9 cellular contexts compared by ENCODE assay signal in the genomic region with DNA sequence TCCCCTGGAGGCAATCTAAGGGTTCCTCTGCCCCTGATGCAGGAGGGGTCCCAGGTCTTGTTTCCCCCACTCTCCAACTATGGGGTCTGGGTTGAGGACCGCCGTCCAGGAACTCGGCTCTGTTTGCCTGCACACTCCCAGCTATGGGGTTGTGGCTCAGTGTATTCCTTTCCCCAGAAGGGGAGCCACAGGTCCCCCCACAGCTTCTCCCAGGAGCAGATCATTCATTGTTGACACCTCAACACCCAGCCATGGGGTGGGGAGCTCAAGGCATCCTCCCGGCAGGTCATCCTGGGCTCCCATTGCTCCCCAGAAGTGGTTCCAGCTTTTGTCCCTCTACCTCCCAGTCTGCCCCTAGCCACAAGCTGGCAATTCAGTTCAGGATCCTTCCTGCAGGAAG. TPM values are rescaled to one million over a fixed set of nuclear protein-coding genes. Genes with fewer than 3 reads are reported as not detected.
DNase-seq lines count a peak whose midpoint lies in the region; ATAC-seq, FAIRE-seq and TF ChIP-seq lines count a peak whose summit lies in the region.
"Had no signal": no experiment of that assay in that cellular context is flagged by ENCODE, and none has a peak within 500 bp of the region (broad histone marks: within the 10 kb centered on the region; RNA-seq: fewer than 3 reads in every experiment).

No MANE protein-coding gene starts in this region.

- H3K9ac ChIP-seq in K562 (ENCODE audit: insufficient read depth in 1 of 2, low read depth in 2 of 2, low read length in 2 of 2) (peak overlapping the region; percentile 60 to 90; a peak in 2 of 4 replicates), liver (ENCODE audit: low read depth in 1 of 2, low read length in 2 of 2) (peak overlapping the region; percentile 78 to 83)

- peaks cover 2% of the 10 kb centered on the region for H3K36me3 Mint-ChIP-seq in activated CD4-positive, alpha-beta T cell treated with anti-CD3 and anti-CD28 coated beads, Interleukin-2, amount 10 ng/mL, durations not matched to agents 24 days and 14 days (ENCODE audit: low read depth)

- H3K4me1 ChIP-seq in K562 (replicated peaks in 1 of 2; ENCODE audit: control insufficient read depth in 2 of 2, insufficient read depth in 2 of 2, low read length in 2 of 2), result peaks cover 9 to 24% of the 10 kb centered on the region in 2 experiments
- H3K4me1 ChIP-seq in liver (ENCODE audit: control insufficient read depth in 4 of 4, insufficient read depth in 4 of 4, low read length in 3 of 4), result peaks cover 6 to 39% (median 31%) of the 10 kb centered on the region in 4 donors
- peaks cover 8% of the 10 kb centered on the region for H3K4me1 ChIP-seq in testis

- H3K9me3 Mint-ChIP-seq in activated CD4-positive, alpha-beta T cell treated with anti-CD3 and anti-CD28 coated beads, Interleukin-2, amount 10 ng/mL, durations not matched to agents 24 days and 14 days, result no peaks in the 10 kb centered on the region

- peak overlapping the region; percentile 67 for H3K4me3 Mint-ChIP-seq in activated CD4-positive, alpha-beta T cell treated with anti-CD3 and anti-CD28 coated beads, Interleukin-2, amount 10 ng/mL, durations not matched to agents 24 days and 14 days

- peak overlapping the region; percentile 37; the same call in 1 of the 2 replicates for H3K4me2 ChIP-seq in K562 (ENCODE audit: insufficient read depth, low read length)

- H3K27ac Mint-ChIP-seq in activated CD4-positive, alpha-beta T cell treated with anti-CD3 and anti-CD28 coated beads, Interleukin-2, amount 10 ng/mL, durations not matched to agents 24 days and 14 days, result peak overlapping the region; percentile 34

- no peak overlapping the region for H2AFZ ChIP-seq in K562 (ENCODE audit: low read depth, low read length)

- peaks cover 34% of the 10 kb centered on the region for H3K27me3 Mint-ChIP-seq in activated CD4-positive, alpha-beta T cell treated with anti-CD3 and anti-CD28 coated beads, Interleukin-2, amount 10 ng/mL, durations not matched to agents 24 days and 14 days

- H3K36me3 ChIP-seq in K562 (ENCODE audit: control insufficient read depth, insufficient read depth, low read length) (no peaks in the 10 kb centered on the region), liver (ENCODE audit: control insufficient read depth in 4 of 4, insufficient read depth in 3 of 4, low read depth in 1 of 4, low read length in 3 of 4) (peaks cover 0 to 3% (median 0%) of the 10 kb centered on the region in 4 donors), testis (ENCODE audit: low read depth, missing control alignments) (no peaks in the 10 kb centered on the region)

- CTCF ChIA-PET in K562 (lab: Yijun Ruan, JAX; ENCODE audit: low intra/inter-chr PET ratio), result no interaction called here

- peaks cover 9% of the 10 kb centered on the region for H3K4me1 Mint-ChIP-seq in activated CD4-positive, alpha-beta T cell treated with anti-CD3 and anti-CD28 coated beads, Interleukin-2, amount 10 ng/mL, durations not matched to agents 24 days and 14 days

- no peaks in the 10 kb centered on the region for H4K20me1 ChIP-seq in K562 (replicated peaks; ENCODE audit: control insufficient read depth, insufficient read depth, low read length)

- DNase-seq in activated CD4-positive, alpha-beta T cell treated with anti-CD3 and anti-CD28 coated beads, Interleukin-2, amount 10 ng/mL, durations not matched to agents 24 days and 14 days, result no peak
- DNase-seq in activated CD4-positive, alpha-beta T cell treated with anti-CD3 and anti-CD28 coated beads for 1 hour, result no peak
- DNase-seq in K562 (ENCODE audit: extremely low read depth in 1 of 4, low spot score in 3 of 4) (no peak), testis (no peak), AML-193 (lab: John Stamatoyannopoulos, UW) (no peak), RCC 7860 (ENCODE audit: low spot score) (no peak)
- no peak for DNase-seq in stimulated activated naive CD4-positive, alpha-beta T cell (lab: John Stamatoyannopoulos, UW)
- DNase-seq: midbrain had no signal

- TF ChIP-seq RAD21 in K562 (CRISPR knock-in tag; conservative IDR thresholded peaks at IDR 0.05 in 1 of 2, IDR thresholded peaks at IDR 0.05 in 1 of 2) (no peak), liver (IDR thresholded peaks at IDR 0.05) (no peak)

- FAIRE-seq in K562 (lab: Jason Lieb, UNC), result no peak
- FAIRE-seq in RCC 7860 (lab: Jason Lieb, UNC), result no peak

- intact Hi-C loops in activated CD4-positive, alpha-beta T cell treated with anti-CD3 and anti-CD28 coated beads, Interleukin-2, amount 10 ng/mL, durations not matched to agents 24 days and 14 days (cut with micrococcal nuclease), result no loop called here
- intact Hi-C loops in K562 (cut with micrococcal nuclease) (no loop called here), testis (cut with DNase I; ENCODE audit: low total_unique reads) (no loop called here)

- TF ChIP-seq POLR2A in K562 (conservative IDR thresholded peaks at IDR 0.05), result no peak
- TF ChIP-seq POLR2A in testis (IDR thresholded peaks at IDR 0.05), result no peak

- POLR2A ChIA-PET in K562 (lab: Yijun Ruan, JAX), result interaction anchor here (0.7 to 1.4 kb wide), 7 partner anchors 9 to 1980 kb away, joined by 3 to 5 read pairs (median 3); partner anchors contain the start of gene PNPLA6

- H3K4me3 ChIP-seq in K562 (peak overlapping the region; percentile 40; the same call in 1 of the 2 replicates), liver (ENCODE audit: low read depth in 1 of 3, low read length in 3 of 3) (peak overlapping the region in 1 of 3 donors; percentile 62), testis (peak overlapping the region in 1 of 2 donors; percentile 60)

- TF ChIP-seq CTCF in K562 (IDR thresholded peaks at IDR 0.05 in 2 of 3, conservative IDR thresholded peaks at IDR 0.05 in 1 of 3; ENCODE audit: insufficient read depth in 2 of 3, low read depth in 1 of 3, low read length in 3 of 3) (no peak), liver (IDR thresholded peaks at IDR 0.05; ENCODE audit: low read depth, low read length, missing input control) (no peak), testis (IDR thresholded peaks at IDR 0.05) (no peak)

- 73% methylated on average over 4 of the region's 4 CpGs for WGBS in K562 (ENCODE audit: insufficient coverage, low coverage, missing lambda C conversion rate)
- 86% methylated on average over 4 of the region's 4 CpGs for WGBS in liver
- 21 to 40% methylated on average over 4 of the region's 4 CpGs for WGBS in testis, 2 donors

- no peaks in the 10 kb centered on the region for H3K9me3 ChIP-seq in K562 (replicated peaks; ENCODE audit: control insufficient read depth, insufficient read depth, low read depth, low read length)
- no peaks in the 10 kb centered on the region for H3K9me3 ChIP-seq in liver (ENCODE audit: control insufficient read depth in 4 of 4, low read length in 3 of 4)
- H3K9me3 ChIP-seq in testis, result no peaks in the 10 kb centered on the region

- H3K79me2 ChIP-seq in K562 (ENCODE audit: control insufficient read depth, insufficient read depth, low read length), result no peaks in the 10 kb centered on the region

- ATAC-seq in K562, result no peak

- H3K27ac ChIP-seq in K562 (ENCODE audit: extremely low read depth, low read depth, low read length), result no peak overlapping the region
- no peak overlapping the region for H3K27ac ChIP-seq in liver (ENCODE audit: low read depth in 1 of 2, low read length in 2 of 2)
- peak overlapping the region; percentile 42 to 69 for H3K27ac ChIP-seq in testis

- BruUV-seq in K562 (replicated peaks; lab: Mats Ljungman, UMichigan), result no TSS peak

- no peaks in the 10 kb centered on the region for H3K27me3 ChIP-seq in K562 (ENCODE audit: control insufficient read depth in 2 of 2, insufficient read depth in 2 of 2, low read length in 2 of 2)
- no peaks in the 10 kb centered on the region for H3K27me3 ChIP-seq in liver (ENCODE audit: control insufficient read depth in 4 of 4, insufficient read depth in 4 of 4, low read length in 3 of 4)
- no peaks in the 10 kb centered on the region for H3K27me3 ChIP-seq in testis

- in situ Hi-C loops in K562 (cut with MboI), result no loop called here

- no peaks in the 10 kb centered on the region for H3K9me1 ChIP-seq in K562 (ENCODE audit: control insufficient read depth, insufficient read depth, low read length)

- no peak for TF ChIP-seq EP300 in K562 (IDR thresholded peaks at IDR 0.05; ENCODE audit: low read length)

RNA-seq across cellular contexts. Expression of gene ZNF358, which starts 1.0 kb away (rescaled TPM):
- 5.1 and 5.7 TPM in 2 replicates for total RNA-seq in activated CD4-positive, alpha-beta T cell treated with anti-CD3 and anti-CD28 coated beads, Interleukin-2, amount 10 ng/mL, durations not matched to agents 24 days and 14 days
- 0.39 and 3.7 TPM in 2 replicates for total RNA-seq in K562 (2011; cell fraction: chromatin; rRNA removed; ENCODE audit: low replicate concordance)
- 1.8 and 2.5 TPM in 2 replicates for total RNA-seq in K562 (2011; cell fraction: nucleolus; rRNA removed)
- total RNA-seq in K562 (2011; cell fraction: nucleoplasm; rRNA removed), result 2.4 and 2.6 TPM in 2 replicates
- total RNA-seq in K562 (2014; rRNA removed) (5.9 and 8.0 TPM in 2 replicates), K562 (2014; rRNA removed; fragmentation: Illumina TruSeq; extraction: Trizol) (1.4 and 2.4 TPM in 2 replicates), K562 (2015; rRNA removed; fragmentation: Illumina TruSeq; extraction: Trizol) (4.1 and 4.6 TPM in 2 replicates), K562 (2021) (9.1 and 9.3 TPM in 2 replicates), liver (1 to 10 TPM; 5.7 to 9.5 TPM), testis (10 to 100 TPM; 28.7 to 35.9 TPM)
- polyA plus RNA-seq in K562 (2011; rRNA removed) (4.9 and 7.6 TPM in 2 replicates), K562 (2014; fragmentation: Illumina TruSeq; extraction: Trizol) (12.9 and 17.2 TPM in 2 replicates), K562 (2014; fragmentation: Nextera tagmentation; extraction: Ambion mirVana) (under 1 TPM; 0.04 TPM), K562 (2014; rRNA removed) (5.3 and 6.3 TPM in 2 replicates), liver (10 to 100 TPM; 15.6 to 18.2 TPM), testis (ENCODE audit: insufficient read depth, low read depth, low replicate concordance) (21.0 TPM)
- 11.3 and 16.2 TPM in 2 replicates for polyA plus RNA-seq in K562 (2011; cell fraction: cytosol; rRNA removed)
- 4.4 and 6.5 TPM in 2 replicates for polyA plus RNA-seq in K562 (2011; cell fraction: nucleus; rRNA removed)
- 7.0 and 15.6 TPM in 2 replicates for polyA plus RNA-seq in K562 (2012)
- 1.1 and 1.6 TPM in 2 replicates for polyA minus RNA-seq in K562 (2011; rRNA and poly(A)+ RNA removed)
- 3.9 and 6.9 TPM in 2 replicates for polyA minus RNA-seq in K562 (2011; cell fraction: cytosol; rRNA and poly(A)+ RNA removed)
- 1.1 and 2.1 TPM in 2 replicates for polyA minus RNA-seq in K562 (2011; cell fraction: nucleus; rRNA and poly(A)+ RNA removed)

RNA-seq across cellular contexts. Expression of gene MCOLN1, which starts 5.5 kb away (rescaled TPM):
- 13.3 and 13.7 TPM in 2 replicates for total RNA-seq in activated CD4-positive, alpha-beta T cell treated with anti-CD3 and anti-CD28 coated beads, Interleukin-2, amount 10 ng/mL, durations not matched to agents 24 days and 14 days
- total RNA-seq in K562 (2011; cell fraction: chromatin; rRNA removed; ENCODE audit: low replicate concordance), result 31.5 and 96.4 TPM in 2 replicates
- total RNA-seq in K562 (2011; cell fraction: nucleolus; rRNA removed), result 70.1 and 71.4 TPM in 2 replicates
- 41.6 and 43.7 TPM in 2 replicates for total RNA-seq in K562 (2011; cell fraction: nucleoplasm; rRNA removed)
- total RNA-seq in K562 (2014; rRNA removed), result 3.9 and 7.4 TPM in 2 replicates
- 1.5 and 2.6 TPM in 2 replicates for total RNA-seq in K562 (2014; rRNA removed; fragmentation: Illumina TruSeq; extraction: Trizol)
- total RNA-seq in K562 (2015; rRNA removed; fragmentation: Illumina TruSeq; extraction: Trizol), result 3.5 and 4.9 TPM in 2 replicates
- total RNA-seq in K562 (2021), result 14.2 and 15.1 TPM in 2 replicates
- polyA plus RNA-seq in K562 (2011; rRNA removed), result 10.6 and 12.0 TPM in 2 replicates
- 10.0 and 24.6 TPM in 2 replicates for polyA plus RNA-seq in K562 (2011; cell fraction: cytosol; rRNA removed)
- 37.8 and 59.0 TPM in 2 replicates for polyA plus RNA-seq in K562 (2011; cell fraction: nucleus; rRNA removed)
- 11.8 and 15.7 TPM in 2 replicates for polyA plus RNA-seq in K562 (2012)
- polyA plus RNA-seq in K562 (2014; fragmentation: Illumina TruSeq; extraction: Trizol), result 7.1 and 8.9 TPM in 2 replicates
- under 1 TPM; 0.25 to 0.83 TPM for polyA plus RNA-seq in K562 (2014; fragmentation: Nextera tagmentation; extraction: Ambion mirVana)
- polyA plus RNA-seq in K562 (2014; rRNA removed), result 15.4 and 17.0 TPM in 2 replicates
- polyA minus RNA-seq in K562 (2011; rRNA and poly(A)+ RNA removed), result 4.7 and 8.5 TPM in 2 replicates
- polyA minus RNA-seq in K562 (2011; cell fraction: cytosol; rRNA and poly(A)+ RNA removed), result 7.9 and 10.4 TPM in 2 replicates
- polyA minus RNA-seq in K562 (2011; cell fraction: nucleus; rRNA and poly(A)+ RNA removed), result 9.4 and 11.6 TPM in 2 replicates
- total RNA-seq in liver, result 10 to 100 TPM; 10.9 to 13.2 TPM
- polyA plus RNA-seq in liver, result 10 to 100 TPM; 14.1 to 17.0 TPM
- total RNA-seq in testis, result 10 to 100 TPM; 17.7 to 26.9 TPM
- 15.2 TPM for polyA plus RNA-seq in testis (ENCODE audit: insufficient read depth, low read depth, low replicate concordance)

RNA-seq across cellular contexts. Expression of gene PNPLA6, which starts 18.6 kb away (rescaled TPM):
- 122 and 125 TPM in 2 replicates for total RNA-seq in activated CD4-positive, alpha-beta T cell treated with anti-CD3 and anti-CD28 coated beads, Interleukin-2, amount 10 ng/mL, durations not matched to agents 24 days and 14 days
- total RNA-seq in K562 (2011; cell fraction: chromatin; rRNA removed; ENCODE audit: low replicate concordance), result 25.7 and 85.1 TPM in 2 replicates
- total RNA-seq in K562 (2011; cell fraction: nucleolus; rRNA removed), result 82.6 and 98.1 TPM in 2 replicates
- 36.0 and 52.2 TPM in 2 replicates for total RNA-seq in K562 (2011; cell fraction: nucleoplasm; rRNA removed)
- total RNA-seq in K562 (2014; rRNA removed), result 19.6 and 25.6 TPM in 2 replicates
- 3.2 and 6.5 TPM in 2 replicates for total RNA-seq in K562 (2014; rRNA removed; fragmentation: Illumina TruSeq; extraction: Trizol)
- total RNA-seq in K562 (2015; rRNA removed; fragmentation: Illumina TruSeq; extraction: Trizol), result 8.3 and 9.6 TPM in 2 replicates
- total RNA-seq in K562 (2021), result 30.2 and 32.3 TPM in 2 replicates
- 7.4 and 16.1 TPM in 2 replicates for polyA plus RNA-seq in K562 (2011; rRNA removed)
- polyA plus RNA-seq in K562 (2011; cell fraction: cytosol; rRNA removed), result 10.8 and 19.2 TPM in 2 replicates
- 41.4 and 57.5 TPM in 2 replicates for polyA plus RNA-seq in K562 (2011; cell fraction: nucleus; rRNA removed)
- 18.1 and 35.8 TPM in 2 replicates for polyA plus RNA-seq in K562 (2012)
- polyA plus RNA-seq in K562 (2014; fragmentation: Illumina TruSeq; extraction: Trizol), result 9.9 and 12.8 TPM in 2 replicates
- under 1 TPM; 0.07 to 0.74 TPM for polyA plus RNA-seq in K562 (2014; fragmentation: Nextera tagmentation; extraction: Ambion mirVana)
- 15.7 and 17.0 TPM in 2 replicates for polyA plus RNA-seq in K562 (2014; rRNA removed)
- 6.2 and 8.8 TPM in 2 replicates for polyA minus RNA-seq in K562 (2011; rRNA and poly(A)+ RNA removed)
- polyA minus RNA-seq in K562 (2011; cell fraction: cytosol; rRNA and poly(A)+ RNA removed), result 16.3 and 30.6 TPM in 2 replicates
- 23.7 and 30.1 TPM in 2 replicates for polyA minus RNA-seq in K562 (2011; cell fraction: nucleus; rRNA and poly(A)+ RNA removed)
- 10 to 100 TPM; 33.0 to 68.4 TPM for total RNA-seq in liver
- polyA plus RNA-seq in liver, result 10 to 100 TPM; 20.9 to 22.9 TPM
- 100 to 1,000 TPM; 109 to 143 TPM for total RNA-seq in testis
- polyA plus RNA-seq in testis (ENCODE audit: insufficient read depth, low read depth, low replicate concordance), result 153 TPM

RNA-seq across cellular contexts. Expression of gene PEX11G, which starts 28.0 kb away (rescaled TPM):
- 1.1 and 1.2 TPM in 2 replicates for total RNA-seq in activated CD4-positive, alpha-beta T cell treated with anti-CD3 and anti-CD28 coated beads, Interleukin-2, amount 10 ng/mL, durations not matched to agents 24 days and 14 days
- 1.5 and 4.5 TPM in 2 replicates for total RNA-seq in K562 (2011; cell fraction: chromatin; rRNA removed; ENCODE audit: low replicate concordance)
- 3.2 and 5.0 TPM in 2 replicates for total RNA-seq in K562 (2011; cell fraction: nucleolus; rRNA removed)
- 1.8 and 2.3 TPM in 2 replicates for total RNA-seq in K562 (2011; cell fraction: nucleoplasm; rRNA removed)
- total RNA-seq in K562 (2014; rRNA removed) (1.7 and 3.2 TPM in 2 replicates), K562 (2014; rRNA removed; fragmentation: Illumina TruSeq; extraction: Trizol) (0.29 and 0.32 TPM in 2 replicates), K562 (2015; rRNA removed; fragmentation: Illumina TruSeq; extraction: Trizol) (0.47 and 0.98 TPM in 2 replicates), K562 (2021) (1.8 and 2.1 TPM in 2 replicates), liver (1 to 10 TPM; 1.9 to 7.7 TPM), testis (10 to 100 TPM; 12.3 to 20.9 TPM)
- polyA plus RNA-seq in K562 (2011; rRNA removed) (0.86 and 1.6 TPM in 2 replicates), K562 (2014; fragmentation: Illumina TruSeq; extraction: Trizol) (0.54 and 0.79 TPM in 2 replicates), K562 (2014; fragmentation: Nextera tagmentation; extraction: Ambion mirVana) (under 1 TPM in 1 of 2 experiments, not detected in 1; 0.07 TPM), K562 (2014; rRNA removed) (1.5 and 2.2 TPM in 2 replicates), liver (10 to 100 TPM in 1 of 2 donors, 1 to 10 TPM in 1; 8.6 to 10.9 TPM), testis (ENCODE audit: insufficient read depth, low read depth, low replicate concordance) (26.0 TPM)
- polyA plus RNA-seq in K562 (2011; cell fraction: cytosol; rRNA removed), result 2.2 and 5.5 TPM in 2 replicates
- 1.9 and 3.8 TPM in 2 replicates for polyA plus RNA-seq in K562 (2011; cell fraction: nucleus; rRNA removed)
- polyA plus RNA-seq in K562 (2012), result 1.8 and 3.7 TPM in 2 replicates
- 0.51 and 0.70 TPM in 2 replicates for polyA minus RNA-seq in K562 (2011; rRNA and poly(A)+ RNA removed)
- polyA minus RNA-seq in K562 (2011; cell fraction: cytosol; rRNA and poly(A)+ RNA removed), result 1.0 TPM in 1 of 2 replicates, not detected in the other
- 1.6 and 1.7 TPM in 2 replicates for polyA minus RNA-seq in K562 (2011; cell fraction: nucleus; rRNA and poly(A)+ RNA removed)

Comparison
In these comparisons a context has a peak if more than half of its experiments do, and no peak if none do; other contexts are left out.
1. H3K27ac ChIP-seq: peak in testis (2 of 2); none in K562 (single experiment) and liver (0 of 2).